In genomic region chrX:97314348-97314747, GRCh38 we compare ENCODE assay signal across 6 cellular contexts.
"Had no signal": no experiment of that assay in that cellular context is flagged by ENCODE, and none has a peak within 500 bp of the region (broad histone marks: within the 10 kb centered on the region; RNA-seq: fewer than 3 reads in every experiment).

No MANE protein-coding gene starts in this region.

- H3K4me2 ChIP-seq: KMS-11 had no signal

- H3K27ac ChIP-seq: KMS-11 had no signal

- FAIRE-seq: HTR-8/SVneo had no signal

- DNase-seq: GOT3, H7, HCEC 1CT, KBM-7 had no signal

- H3K9ac ChIP-seq: KMS-11 had no signal
